Comparison of ENCODE assay signal across 1 cellular context in genomic region chr10:69222157-69223027, GRCh38.
A peak's percentile ranks its signal among the peaks of the same experiment; 100 is the strongest.
TF ChIP-seq lines count a peak whose summit lies in the region.

No MANE protein-coding gene starts in this region.

TF ChIP-seq in K562, 482 proteins besides CTCF, POLR2A, EP300 and RAD21 (continued from another document and continues in another):
- 0 out of 2 replicates have a peak, but pooled peaks have one; percentile 32 for TF ChIP-seq ARID3B (CRISPR knock-in tag; IDR thresholded peaks at IDR 0.05; ENCODE audit: borderline replicate concordance)
- TF ChIP-seq NRF1 (conservative IDR thresholded peaks at IDR 0.05 in 1 of 2, IDR thresholded peaks at IDR 0.05 in 1 of 2) = peak; percentile 27; a peak in 3 of 4 replicates
- TF ChIP-seq SMAD3 (CRISPR knock-in tag; conservative IDR thresholded peaks at IDR 0.05) = peak; percentile 65
- peak; percentile 87 for TF ChIP-seq HDAC2 (IDR thresholded peaks at IDR 0.05)
- TF ChIP-seq EZH2 (IDR thresholded peaks at IDR 0.05; ENCODE audit: borderline replicate concordance, low read depth, low read length) = no peak
- no peak for TF ChIP-seq ZZZ3 (IDR thresholded peaks at IDR 0.05)
- TF ChIP-seq TRIM24 (IDR thresholded peaks at IDR 0.05) = peak in 1 of 2 experiments; percentile 59; a peak in 1 of 4 replicates
- TF ChIP-seq TCFL5 (CRISPR knock-in tag; conservative IDR thresholded peaks at IDR 0.05) = no peak
- 0 out of 2 replicates have a peak, but pooled peaks have one; percentile 7 for TF ChIP-seq ZNF586 (CRISPR knock-in tag; conservative IDR thresholded peaks at IDR 0.05)
- TF ChIP-seq ZNF507 (tag; conservative IDR thresholded peaks at IDR 0.05) = no peak
- TF ChIP-seq, protein P1, sequence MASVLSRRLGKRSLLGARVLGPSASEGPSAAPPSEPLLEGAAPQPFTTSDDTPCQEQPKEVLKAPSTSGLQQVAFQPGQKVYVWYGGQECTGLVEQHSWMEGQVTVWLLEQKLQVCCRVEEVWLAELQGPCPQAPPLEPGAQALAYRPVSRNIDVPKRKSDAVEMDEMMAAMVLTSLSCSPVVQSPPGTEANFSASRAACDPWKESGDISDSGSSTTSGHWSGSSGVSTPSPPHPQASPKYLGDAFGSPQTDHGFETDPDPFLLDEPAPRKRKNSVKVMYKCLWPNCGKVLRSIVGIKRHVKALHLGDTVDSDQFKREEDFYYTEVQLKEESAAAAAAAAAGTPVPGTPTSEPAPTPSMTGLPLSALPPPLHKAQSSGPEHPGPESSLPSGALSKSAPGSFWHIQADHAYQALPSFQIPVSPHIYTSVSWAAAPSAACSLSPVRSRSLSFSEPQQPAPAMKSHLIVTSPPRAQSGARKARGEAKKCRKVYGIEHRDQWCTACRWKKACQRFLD (CRISPR knock-in tag; IDR thresholded peaks at IDR 0.05) = peak; percentile 44; the same call in 1 of the 2 replicates
- no peak for TF ChIP-seq PRMT5 (CRISPR knock-in tag; IDR thresholded peaks at IDR 0.05)
- TF ChIP-seq NFRKB (IDR thresholded peaks at IDR 0.05; ENCODE audit: low read depth) = peak; percentile 84
- no peak for TF ChIP-seq ZFPM2 (CRISPR knock-in tag; IDR thresholded peaks at IDR 0.05)
- no peak for TF ChIP-seq STAG1 (CRISPR knock-in tag; IDR thresholded peaks at IDR 0.05; ENCODE audit: borderline replicate concordance)
- TF ChIP-seq DNMT1 (IDR thresholded peaks at IDR 0.05) = peak; percentile 13; the same call in 1 of the 2 replicates
- no peak for TF ChIP-seq ZC3H11A (IDR thresholded peaks at IDR 0.05; ENCODE audit: low read depth, low read length)
- TF ChIP-seq RBM34 (IDR thresholded peaks at IDR 0.05; ENCODE audit: borderline replicate concordance, insufficient read depth, low read length) = no peak
- TF ChIP-seq POLR3G (IDR thresholded peaks at IDR 0.05; ENCODE audit: extremely low read depth, insufficient read length, insufficient replicate concordance) = no peak
- peak; percentile 53; the same call in 1 of the 2 replicates for TF ChIP-seq JUNB (CRISPR knock-in tag; conservative IDR thresholded peaks at IDR 0.05)
- TF ChIP-seq ZNF668 (CRISPR knock-in tag; IDR thresholded peaks at IDR 0.05) = 0 out of 2 replicates have a peak, but pooled peaks have one; percentile 49
- no peak for TF ChIP-seq ETV5 (CRISPR knock-in tag; IDR thresholded peaks at IDR 0.05; ENCODE audit: low read depth)
- peak; percentile 36; the same call in 1 of the 2 replicates for TF ChIP-seq ZNF133 (CRISPR knock-in tag; IDR thresholded peaks at IDR 0.05)
- TF ChIP-seq HOXB6 (CRISPR knock-in tag; IDR thresholded peaks at IDR 0.05; ENCODE audit: borderline replicate concordance) = peak; percentile 26; the same call in 1 of the 2 replicates
- peak; percentile 61; the same call in 1 of the 2 replicates for TF ChIP-seq KAT7 (CRISPR knock-in tag; IDR thresholded peaks at IDR 0.05; ENCODE audit: borderline replicate concordance)
- no peak for TF ChIP-seq NUFIP1 (IDR thresholded peaks at IDR 0.05; ENCODE audit: partially characterized antibody)
- TF ChIP-seq, protein P2, sequence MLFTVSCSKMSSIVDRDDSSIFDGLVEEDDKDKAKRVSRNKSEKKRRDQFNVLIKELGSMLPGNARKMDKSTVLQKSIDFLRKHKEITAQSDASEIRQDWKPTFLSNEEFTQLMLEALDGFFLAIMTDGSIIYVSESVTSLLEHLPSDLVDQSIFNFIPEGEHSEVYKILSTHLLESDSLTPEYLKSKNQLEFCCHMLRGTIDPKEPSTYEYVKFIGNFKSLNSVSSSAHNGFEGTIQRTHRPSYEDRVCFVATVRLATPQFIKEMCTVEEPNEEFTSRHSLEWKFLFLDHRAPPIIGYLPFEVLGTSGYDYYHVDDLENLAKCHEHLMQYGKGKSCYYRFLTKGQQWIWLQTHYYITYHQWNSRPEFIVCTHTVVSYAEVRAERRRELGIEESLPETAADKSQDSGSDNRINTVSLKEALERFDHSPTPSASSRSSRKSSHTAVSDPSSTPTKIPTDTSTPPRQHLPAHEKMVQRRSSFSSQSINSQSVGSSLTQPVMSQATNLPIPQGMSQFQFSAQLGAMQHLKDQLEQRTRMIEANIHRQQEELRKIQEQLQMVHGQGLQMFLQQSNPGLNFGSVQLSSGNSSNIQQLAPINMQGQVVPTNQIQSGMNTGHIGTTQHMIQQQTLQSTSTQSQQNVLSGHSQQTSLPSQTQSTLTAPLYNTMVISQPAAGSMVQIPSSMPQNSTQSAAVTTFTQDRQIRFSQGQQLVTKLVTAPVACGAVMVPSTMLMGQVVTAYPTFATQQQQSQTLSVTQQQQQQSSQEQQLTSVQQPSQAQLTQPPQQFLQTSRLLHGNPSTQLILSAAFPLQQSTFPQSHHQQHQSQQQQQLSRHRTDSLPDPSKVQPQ (CRISPR knock-in tag; IDR thresholded peaks at IDR 0.05; ENCODE audit: borderline replicate concordance) = no peak
- no peak for TF ChIP-seq ZNF384 (IDR thresholded peaks at IDR 0.05; ENCODE audit: low read depth, low read length)
- no peak for TF ChIP-seq CREB5 (CRISPR knock-in tag; IDR thresholded peaks at IDR 0.05)
- no peak for TF ChIP-seq THAP12 (CRISPR knock-in tag; IDR thresholded peaks at IDR 0.05)
- no peak for TF ChIP-seq ZBTB8A (IDR thresholded peaks at IDR 0.05; ENCODE audit: partially characterized antibody)
- TF ChIP-seq JUND (IDR thresholded peaks at IDR 0.05; ENCODE audit: borderline replicate concordance, low read depth, low read length) = peak; percentile 96
- TF ChIP-seq JUND (tag; IDR thresholded peaks at IDR 0.05; ENCODE audit: borderline replicate concordance, low read depth, low read length) = peak; percentile 92; the same call in 2 of the 3 replicates
- no peak for TF ChIP-seq SNRNP70 (optimal IDR thresholded peaks at IDR 0.05; ENCODE audit: low read depth, low read length)
- no peak for TF ChIP-seq PTBP1 (IDR thresholded peaks at IDR 0.05; ENCODE audit: low read depth, low read length)
- no peak for TF ChIP-seq ZNF121 (CRISPR knock-in tag; conservative IDR thresholded peaks at IDR 0.05)
- no peak for TF ChIP-seq FOXJ3 (CRISPR knock-in tag; IDR thresholded peaks at IDR 0.05)
- no peak for TF ChIP-seq ATF1 (CRISPR knock-in tag; IDR thresholded peaks at IDR 0.05)
- TF ChIP-seq ATF1 (tag; IDR thresholded peaks at IDR 0.05) = peak; percentile 53; the same call in 1 of the 2 replicates
- TF ChIP-seq, protein P3, sequence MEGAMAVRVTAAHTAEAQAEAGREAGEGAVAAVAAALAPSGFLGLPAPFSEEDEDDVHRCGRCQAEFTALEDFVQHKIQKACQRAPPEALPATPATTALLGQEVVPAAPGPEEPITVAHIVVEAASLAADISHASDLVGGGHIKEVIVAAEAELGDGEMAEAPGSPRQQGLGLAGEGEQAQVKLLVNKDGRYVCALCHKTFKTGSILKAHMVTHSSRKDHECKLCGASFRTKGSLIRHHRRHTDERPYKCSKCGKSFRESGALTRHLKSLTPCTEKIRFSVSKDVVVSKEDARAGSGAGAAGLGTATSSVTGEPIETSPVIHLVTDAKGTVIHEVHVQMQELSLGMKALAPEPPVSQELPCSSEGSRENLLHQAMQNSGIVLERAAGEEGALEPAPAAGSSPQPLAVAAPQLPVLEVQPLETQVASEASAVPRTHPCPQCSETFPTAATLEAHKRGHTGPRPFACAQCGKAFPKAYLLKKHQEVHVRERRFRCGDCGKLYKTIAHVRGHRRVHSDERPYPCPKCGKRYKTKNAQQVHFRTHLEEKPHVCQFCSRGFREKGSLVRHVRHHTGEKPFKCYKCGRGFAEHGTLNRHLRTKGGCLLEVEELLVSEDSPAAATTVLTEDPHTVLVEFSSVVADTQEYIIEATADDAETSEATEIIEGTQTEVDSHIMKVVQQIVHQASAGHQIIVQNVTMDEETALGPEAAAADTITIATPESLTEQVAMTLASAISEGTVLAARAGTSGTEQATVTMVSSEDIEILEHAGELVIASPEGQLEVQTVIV (CRISPR knock-in tag; IDR thresholded peaks at IDR 0.05; ENCODE audit: borderline replicate concordance) = no peak
- no peak for TF ChIP-seq SNIP1 (IDR thresholded peaks at IDR 0.05; ENCODE audit: low read depth)
- peak in 1 of 2 experiments; percentile 14; a peak in 2 of 4 replicates for TF ChIP-seq TEAD1 (CRISPR knock-in tag; IDR thresholded peaks at IDR 0.05)
- TF ChIP-seq SOX6 (IDR thresholded peaks at IDR 0.05) = peak; percentile 54
- TF ChIP-seq CREB3 (tag; conservative IDR thresholded peaks at IDR 0.05; ENCODE audit: low read depth) = 0 out of 2 replicates have a peak, but pooled peaks have one; percentile 53
- TF ChIP-seq NKRF (IDR thresholded peaks at IDR 0.05; ENCODE audit: borderline replicate concordance) = peak; percentile 76; the same call in 1 of the 2 replicates
- peak; percentile 67; the same call in 1 of the 2 replicates for TF ChIP-seq ELF2 (CRISPR knock-in tag; IDR thresholded peaks at IDR 0.05)
- no peak for TF ChIP-seq XRCC5 (IDR thresholded peaks at IDR 0.05; ENCODE audit: low read depth, low read length)
- TF ChIP-seq SMC3 (conservative IDR thresholded peaks at IDR 0.05; ENCODE audit: insufficient read depth, low read depth, low read length) = peak; percentile 46
- TF ChIP-seq, protein P4, sequence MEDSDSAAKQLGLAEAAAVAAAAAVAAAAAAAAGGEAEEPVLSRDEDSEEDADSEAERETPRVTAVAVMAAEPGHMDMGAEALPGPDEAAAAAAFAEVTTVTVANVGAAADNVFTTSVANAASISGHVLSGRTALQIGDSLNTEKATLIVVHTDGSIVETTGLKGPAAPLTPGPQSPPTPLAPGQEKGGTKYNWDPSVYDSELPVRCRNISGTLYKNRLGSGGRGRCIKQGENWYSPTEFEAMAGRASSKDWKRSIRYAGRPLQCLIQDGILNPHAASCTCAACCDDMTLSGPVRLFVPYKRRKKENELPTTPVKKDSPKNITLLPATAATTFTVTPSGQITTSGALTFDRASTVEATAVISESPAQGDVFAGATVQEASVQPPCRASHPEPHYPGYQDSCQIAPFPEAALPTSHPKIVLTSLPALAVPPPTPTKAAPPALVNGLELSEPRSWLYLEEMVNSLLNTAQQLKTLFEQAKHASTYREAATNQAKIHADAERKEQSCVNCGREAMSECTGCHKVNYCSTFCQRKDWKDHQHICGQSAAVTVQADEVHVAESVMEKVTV (CRISPR knock-in tag; IDR thresholded peaks at IDR 0.05) = 0 out of 2 replicates have a peak, but pooled peaks have one; percentile 19
- no peak for TF ChIP-seq ZC3H8 (IDR thresholded peaks at IDR 0.05)
- TF ChIP-seq SMAD1 (IDR thresholded peaks at IDR 0.05; ENCODE audit: low read depth, low read length, partially characterized antibody) = no peak
- TF ChIP-seq NEUROD1 (IDR thresholded peaks at IDR 0.05; ENCODE audit: borderline replicate concordance, low read depth, low read length, partially characterized antibody) = peak; percentile 11
- TF ChIP-seq U2AF1 (optimal IDR thresholded peaks at IDR 0.05; ENCODE audit: low read depth, low read length) = no peak
- TF ChIP-seq OTX1 (CRISPR knock-in tag; IDR thresholded peaks at IDR 0.05) = no peak
